ENCODE assay signal across 10 cellular contexts in genomic region chr1:209926045-209926444, GRCh38. TPM values are rescaled to one million over a fixed set of nuclear protein-coding genes. Genes with fewer than 3 reads are reported as not detected.
DNase-seq lines count a peak whose midpoint lies in the region; ATAC-seq and TF ChIP-seq lines count a peak whose summit lies in the region.
"Had no signal": no experiment of that assay in that cellular context is flagged by ENCODE, and none has a peak within 500 bp of the region (broad histone marks: within the 10 kb centered on the region; RNA-seq: fewer than 3 reads in every experiment).

No MANE protein-coding gene starts in this region.

- no peaks in the 10 kb centered on the region for H3K36me3 Mint-ChIP-seq in CD4-positive, alpha-beta T cell (ENCODE audit: low read depth)
- no peaks in the 10 kb centered on the region for H3K36me3 Mint-ChIP-seq in activated CD4-positive, alpha-beta T cell treated with anti-CD3 and anti-CD28 coated beads for 36 hours (ENCODE audit: low read depth)
- peaks cover 0 to 5% (median 0%) of the 10 kb centered on the region in 3 donors for H3K36me3 Mint-ChIP-seq in naive thymus-derived CD8-positive, alpha-beta T cell
- H3K36me3 Mint-ChIP-seq: activated naive CD4-positive, alpha-beta T cell treated with anti-CD3 and anti-CD28 coated beads, Interleukin-2, amount 50 U/mL, for 24 hours; stimulated activated effector memory CD8-positive, alpha-beta T cell treated with anti-CD3 and anti-CD28 coated beads, Interleukin-12 subunit alpha, Interleukin-12 subunit beta, amount 100 ng/mL, for 72 hours had no signal

- peak; percentile 97 for DNase-seq in DMS153 treated with DMSO at 0.1 percent for 48 hours (lab: John Stamatoyannopoulos, UW; ENCODE audit: unreplicated experiment)
- DNase-seq in NCI-H1436 treated with DMSO at 0.1 percent for 48 hours (lab: John Stamatoyannopoulos, UW), result peak; percentile 96
- peak; percentile 71 for DNase-seq in SK-MEL-5 (ENCODE audit: low read depth, low spot score)
- DNase-seq in iris pigment epithelial cell (ENCODE audit: low read depth), result peak; percentile 87
- DNase-seq in CD4-positive, alpha-beta T cell, result no peak
- no peak for DNase-seq in activated CD4-positive, alpha-beta T cell treated with anti-CD3 and anti-CD28 coated beads for 36 hours
- DNase-seq in vagina (ENCODE audit: extremely low spot score in 2 of 2), result no peak
- DNase-seq in naive thymus-derived CD8-positive, alpha-beta T cell, result no peak

- no peaks in the 10 kb centered on the region for H3K4me1 Mint-ChIP-seq in CD4-positive, alpha-beta T cell (ENCODE audit: low read depth)
- H3K4me1 Mint-ChIP-seq in activated CD4-positive, alpha-beta T cell treated with anti-CD3 and anti-CD28 coated beads for 36 hours, result no peaks in the 10 kb centered on the region
- H3K4me1 Mint-ChIP-seq in naive thymus-derived CD8-positive, alpha-beta T cell, result no peaks in the 10 kb centered on the region
- H3K4me1 Mint-ChIP-seq: activated naive CD4-positive, alpha-beta T cell treated with anti-CD3 and anti-CD28 coated beads, Interleukin-2, amount 50 U/mL, for 24 hours; stimulated activated effector memory CD8-positive, alpha-beta T cell treated with anti-CD3 and anti-CD28 coated beads, Interleukin-12 subunit alpha, Interleukin-12 subunit beta, amount 100 ng/mL, for 72 hours had no signal

- H3K27ac ChIP-seq in CD4-positive, alpha-beta T cell (ENCODE audit: low read depth, low read length), result no peak overlapping the region
- H3K27ac ChIP-seq in vagina, result no peak overlapping the region

- CTCF ChIA-PET in CD4-positive, alpha-beta T cell (lab: Charles Lee), result no interaction called here
- CTCF ChIA-PET in activated CD4-positive, alpha-beta T cell treated with anti-CD3 and anti-CD28 coated beads for 36 hours (lab: Charles Lee), result no interaction called here

- intact Hi-C loops in CD4-positive, alpha-beta T cell (cut with DNase I, micrococcal nuclease), result no loop called here
- intact Hi-C loops in activated CD4-positive, alpha-beta T cell treated with anti-CD3 and anti-CD28 coated beads for 36 hours (cut with DNase I, micrococcal nuclease), result no loop called here
- intact Hi-C loops in vagina (cut with DNase I), result no loop called here

- no peak overlapping the region for H3K4me3 Mint-ChIP-seq in CD4-positive, alpha-beta T cell
- no peak overlapping the region for H3K4me3 Mint-ChIP-seq in activated CD4-positive, alpha-beta T cell treated with anti-CD3 and anti-CD28 coated beads for 36 hours
- H3K4me3 Mint-ChIP-seq in naive thymus-derived CD8-positive, alpha-beta T cell, result no peak overlapping the region
- H3K4me3 Mint-ChIP-seq: activated naive CD4-positive, alpha-beta T cell treated with anti-CD3 and anti-CD28 coated beads, Interleukin-2, amount 50 U/mL, for 24 hours; stimulated activated effector memory CD8-positive, alpha-beta T cell treated with anti-CD3 and anti-CD28 coated beads, Interleukin-12 subunit alpha, Interleukin-12 subunit beta, amount 100 ng/mL, for 72 hours had no signal

- H3K27me3 ChIP-seq in CD4-positive, alpha-beta T cell (ENCODE audit: control insufficient read depth, insufficient read depth, low read length), result peaks cover 15% of the 10 kb centered on the region
- no peaks in the 10 kb centered on the region for H3K27me3 ChIP-seq in vagina

- H3K27me3 Mint-ChIP-seq in CD4-positive, alpha-beta T cell, result peaks cover 29% of the 10 kb centered on the region
- peaks cover 14% of the 10 kb centered on the region for H3K27me3 Mint-ChIP-seq in activated CD4-positive, alpha-beta T cell treated with anti-CD3 and anti-CD28 coated beads for 36 hours
- H3K27me3 Mint-ChIP-seq in naive thymus-derived CD8-positive, alpha-beta T cell, result peaks cover 15 to 26% (median 17%) of the 10 kb centered on the region in 5 donors

- H3K27ac Mint-ChIP-seq in CD4-positive, alpha-beta T cell, result no peak overlapping the region
- no peak overlapping the region for H3K27ac Mint-ChIP-seq in activated CD4-positive, alpha-beta T cell treated with anti-CD3 and anti-CD28 coated beads for 36 hours
- H3K27ac Mint-ChIP-seq in naive thymus-derived CD8-positive, alpha-beta T cell, result no peak overlapping the region
- H3K27ac Mint-ChIP-seq: activated naive CD4-positive, alpha-beta T cell treated with anti-CD3 and anti-CD28 coated beads, Interleukin-2, amount 50 U/mL, for 24 hours; stimulated activated effector memory CD8-positive, alpha-beta T cell treated with anti-CD3 and anti-CD28 coated beads, Interleukin-12 subunit alpha, Interleukin-12 subunit beta, amount 100 ng/mL, for 72 hours had no signal

- H3K4me1 ChIP-seq in vagina, result no peaks in the 10 kb centered on the region

- no peak for TF ChIP-seq CTCF in CD4-positive, alpha-beta T cell (IDR thresholded peaks at IDR 0.05)
- no peak for TF ChIP-seq CTCF in vagina (IDR thresholded peaks at IDR 0.05)

- POLR2A ChIA-PET in CD4-positive, alpha-beta T cell (lab: Charles Lee), result no interaction called here
- POLR2A ChIA-PET in activated CD4-positive, alpha-beta T cell treated with anti-CD3 and anti-CD28 coated beads for 36 hours (lab: Charles Lee), result no interaction called here
- POLR2A ChIA-PET in naive thymus-derived CD8-positive, alpha-beta T cell (lab: Charles Lee), result no interaction called here

- in situ Hi-C loops in SK-MEL-5 (cut with HindIII; ENCODE audit: low pct_unique_long_range_greater_than_20kb, low sequenced_read_pairs), result no loop called here

- no peaks in the 10 kb centered on the region for H3K36me3 ChIP-seq in vagina

- ATAC-seq in CD4-positive, alpha-beta T cell (ENCODE audit: poor library complexity), result no peak
- ATAC-seq in activated CD4-positive, alpha-beta T cell treated with anti-CD3 and anti-CD28 coated beads for 36 hours, result no peak
- no peak for ATAC-seq in naive thymus-derived CD8-positive, alpha-beta T cell
- ATAC-seq: stimulated activated effector memory CD8-positive, alpha-beta T cell treated with anti-CD3 and anti-CD28 coated beads, Interleukin-12 subunit alpha, Interleukin-12 subunit beta, amount 100 ng/mL, for 72 hours had no signal

- no peak for TF ChIP-seq POLR2A in vagina (IDR thresholded peaks at IDR 0.05)

- H3K4me3 ChIP-seq in vagina, result no peak overlapping the region

- no peaks in the 10 kb centered on the region for H3K9me3 Mint-ChIP-seq in CD4-positive, alpha-beta T cell
- no peaks in the 10 kb centered on the region for H3K9me3 Mint-ChIP-seq in activated CD4-positive, alpha-beta T cell treated with anti-CD3 and anti-CD28 coated beads for 36 hours (ENCODE audit: low read depth)
- peaks cover 0 to 4% (median under 1%) of the 10 kb centered on the region in 9 donors for H3K9me3 Mint-ChIP-seq in naive thymus-derived CD8-positive, alpha-beta T cell
- H3K9me3 Mint-ChIP-seq: activated naive CD4-positive, alpha-beta T cell treated with anti-CD3 and anti-CD28 coated beads, Interleukin-2, amount 50 U/mL, for 24 hours; stimulated activated effector memory CD8-positive, alpha-beta T cell treated with anti-CD3 and anti-CD28 coated beads, Interleukin-12 subunit alpha, Interleukin-12 subunit beta, amount 100 ng/mL, for 72 hours had no signal

- no peaks in the 10 kb centered on the region for H3K9me3 ChIP-seq in CD4-positive, alpha-beta T cell (ENCODE audit: control insufficient read depth, low read length)
- H3K9me3 ChIP-seq in vagina, result no peaks in the 10 kb centered on the region

RNA-seq across cellular contexts. Expression of gene SYT14, which starts 12.0 kb away (rescaled TPM):
- total RNA-seq in SK-MEL-5 (2014; rRNA removed; shearing (Covaris generic)), result 14.7 TPM in 2 replicates
- 2.7 and 3.4 TPM in 2 replicates for polyA plus RNA-seq in SK-MEL-5 (2015; cell fraction: cytosol; rRNA removed)
- polyA plus RNA-seq in SK-MEL-5 (2015; cell fraction: nucleus; rRNA removed), result 5.3 and 6.4 TPM in 2 replicates
- not detected for total RNA-seq in CD4-positive, alpha-beta T cell
- total RNA-seq in activated CD4-positive, alpha-beta T cell treated with anti-CD3 and anti-CD28 coated beads for 36 hours, result not detected
- 0.49 TPM for total RNA-seq in vagina
- total RNA-seq in naive thymus-derived CD8-positive, alpha-beta T cell, result not detected
- polyA plus RNA-seq in naive thymus-derived CD8-positive, alpha-beta T cell, result not detected

Comparison
In these comparisons a context has a peak if more than half of its experiments do, and no peak if none do; other contexts are left out.
1. DNase-seq: peak in DMS153 treated with DMSO at 0.1 percent for 48 hours (single experiment), NCI-H1436 treated with DMSO at 0.1 percent for 48 hours (single experiment), SK-MEL-5 (single experiment) and iris pigment epithelial cell (single experiment); none in CD4-positive, alpha-beta T cell (0 of 10), activated CD4-positive, alpha-beta T cell treated with anti-CD3 and anti-CD28 coated beads for 36 hours (single experiment), vagina (0 of 2) and naive thymus-derived CD8-positive, alpha-beta T cell (0 of 10).
2. RNA of gene SYT14, which starts 12.0 kb away (total RNA-seq): 14.7 TPM in SK-MEL-5; 0.49 TPM in vagina (single experiment), not detected in CD4-positive, alpha-beta T cell, not detected in activated CD4-positive, alpha-beta T cell treated with anti-CD3 and anti-CD28 coated beads for 36 hours and not detected in naive thymus-derived CD8-positive, alpha-beta T cell; every median in the first group is over 10 times any median in the second.